Comparison of ENCODE assay signal across 1 cellular context in genomic region chr7:65652669-65653068, GRCh38.
TF ChIP-seq lines count a peak whose summit lies in the region.

No MANE protein-coding gene starts in this region.

TF ChIP-seq in GM12878, 131 proteins besides CTCF, POLR2A, EP300 and RAD21:
- peak; percentile 92 for TF ChIP-seq ZNF24 (IDR thresholded peaks at IDR 0.05)
